ENCODE assay signal across 8 cellular contexts in genomic region chrX:46325312-46325877, GRCh38.
A peak's percentile ranks its signal among the peaks of the same experiment; 100 is the strongest.
DNase-seq lines count a peak whose midpoint lies in the region; ATAC-seq, FAIRE-seq and TF ChIP-seq lines count a peak whose summit lies in the region.

No MANE protein-coding gene starts in this region.

- H3K36me3 Mint-ChIP-seq in effector memory CD8-positive, alpha-beta T cell (ENCODE audit: insufficient read depth), result no peaks in the 10 kb centered on the region

- FAIRE-seq in GM12891 (lab: Jason Lieb, UNC), result no peak

- H3K9me3 Mint-ChIP-seq in effector memory CD8-positive, alpha-beta T cell, result no peaks in the 10 kb centered on the region

- no peaks in the 10 kb centered on the region for H3K4me1 Mint-ChIP-seq in effector memory CD8-positive, alpha-beta T cell (ENCODE audit: low read depth in 2 of 2)

- no peak for ATAC-seq in effector memory CD8-positive, alpha-beta T cell (replicated peaks)

- H3K27ac Mint-ChIP-seq in effector memory CD8-positive, alpha-beta T cell, result no peak overlapping the region

- DNase-seq in ELR (ENCODE audit: low read depth), result peak; percentile 83
- DNase-seq in T1000 (lab: John Stamatoyannopoulos, UW), result peak; percentile 64
- DNase-seq in epithelial cell of esophagus (ENCODE audit: low read depth), result peak; percentile 82
- peak; percentile 38 to 62 (median 39) for DNase-seq in stimulated activated CD4-positive, alpha-beta T cell treated with anti-CD3 and anti-CD28 coated beads, Interleukin-12 subunit alpha, Interleukin-12 subunit beta, amount 100 ng/mL, for 48 hours (ENCODE audit: low read depth in 2 of 3, low spot score in 1 of 3)
- no peak for DNase-seq in HuH-7 (ENCODE audit: low spot score)
- DNase-seq in GM12891 (ENCODE audit: insufficient read length, low spot score), result no peak
- DNase-seq in RPMI8226, result no peak
- DNase-seq in effector memory CD8-positive, alpha-beta T cell, result no peak

- H3K27me3 Mint-ChIP-seq in effector memory CD8-positive, alpha-beta T cell, result peaks cover 0 to 18% of the 10 kb centered on the region in 2 donors

- H3K4me3 ChIP-seq in epithelial cell of esophagus (ENCODE audit: low read length), result no peak overlapping the region

- TF ChIP-seq CTCF in epithelial cell of esophagus (IDR thresholded peaks at IDR 0.05; ENCODE audit: insufficient read depth, low read depth, low read length, missing control alignments), result no peak

- no peak for TF ChIP-seq POLR2A in GM12891 (IDR thresholded peaks at IDR 0.05; ENCODE audit: low read depth, low read length)

- H3K4me3 Mint-ChIP-seq in effector memory CD8-positive, alpha-beta T cell, result no peak overlapping the region

TF ChIP-seq in GM12891, 5 proteins besides CTCF, POLR2A, EP300 and RAD21:
- TF ChIP-seq TAF1 (IDR thresholded peaks at IDR 0.05; ENCODE audit: low read depth, low read length) (no peak), SPI1 (IDR thresholded peaks at IDR 0.05; ENCODE audit: low read depth, low read length) (no peak), POU2F2 (IDR thresholded peaks at IDR 0.05; ENCODE audit: low read depth, low read length) (no peak), PAX5 (IDR thresholded peaks at IDR 0.05; ENCODE audit: insufficient read depth, low read length, severe bottlenecking) (no peak), POLR2AphosphoS5 (IDR thresholded peaks at IDR 0.05; ENCODE audit: low read depth, low read length) (no peak)

Comparison
In these comparisons a context has a peak if more than half of its experiments do, and no peak if none do; other contexts are left out.
1. DNase-seq: peak in ELR (single experiment), T1000 (single experiment), epithelial cell of esophagus (single experiment) and stimulated activated CD4-positive, alpha-beta T cell treated with anti-CD3 and anti-CD28 coated beads, Interleukin-12 subunit alpha, Interleukin-12 subunit beta, amount 100 ng/mL, for 48 hours (3 of 3); none in HuH-7 (single experiment), GM12891 (single experiment), RPMI8226 (single experiment) and effector memory CD8-positive, alpha-beta T cell (0 of 3).